Comparison of ENCODE assay signal across 25 cellular contexts in genomic region chr22:45203150-45203974, GRCh38.
"Had no signal": no experiment of that assay in that cellular context is flagged by ENCODE, and none has a peak within 500 bp of the region (broad histone marks: within the 10 kb centered on the region; RNA-seq: fewer than 3 reads in every experiment).

No MANE protein-coding gene starts in this region.

- H3K27ac Mint-ChIP-seq: activated T-cell treated with anti-CD3 and anti-CD28 coated beads, Interleukin-2, amount 50 U/mL, for 24 hours; activated T-helper 17 cell treated with anti-CD3 and anti-CD28 coated beads, Interleukin-2, amount 50 U/mL, for 72 hours; immature natural killer cell; mesothelial cell of epicardium; natural killer cell; WTC11 had no signal

- H3K9me3 Mint-ChIP-seq: activated T-cell treated with anti-CD3 and anti-CD28 coated beads, Interleukin-2, amount 50 U/mL, for 24 hours; activated T-helper 17 cell treated with anti-CD3 and anti-CD28 coated beads, Interleukin-2, amount 50 U/mL, for 72 hours; immature natural killer cell; mesothelial cell of epicardium; natural killer cell; WTC11 had no signal

- H3K27me3 Mint-ChIP-seq: activated T-cell treated with anti-CD3 and anti-CD28 coated beads, Interleukin-2, amount 50 U/mL, for 24 hours; activated T-helper 17 cell treated with anti-CD3 and anti-CD28 coated beads, Interleukin-2, amount 50 U/mL, for 72 hours had no signal

- ATAC-seq: activated T-helper 17 cell treated with anti-CD3 and anti-CD28 coated beads, Interleukin-2, amount 50 U/mL, for 72 hours; body of pancreas; left lung; natural killer cell; psoas muscle; WTC11 had no signal

- H3K9me3 ChIP-seq: body of pancreas, left lung, psoas muscle, right atrium auricular region, stomach, suprapubic skin, tibial nerve had no signal

- DNase-seq: activated CD8-positive, alpha-beta memory T cell treated with anti-CD3 and anti-CD28 coated beads for 24 hours; activated CD8-positive, alpha-beta memory T cell treated with anti-CD3 and anti-CD28 coated beads, Interleukin-2, amount 50 U/mL, for 4 hours; activated naive CD4-positive, alpha-beta T cell treated with Interleukin-2 at 50 U/mL for 16 hours; activated T-cell treated with anti-CD3 and anti-CD28 coated beads, Interleukin-2, amount 50 U/mL, for 24 hours; body of pancreas; effector CD4-positive, alpha-beta T cell; foreskin melanocyte; glutamatergic neuron; immature natural killer cell; natural killer cell; stimulated activated CD4-positive, alpha-beta T cell treated with anti-CD3 and anti-CD28 coated beads, Interleukin-12 subunit alpha, Interleukin-12 subunit beta, amount 100 ng/mL, for 4 hours; stimulated activated CD4-positive, alpha-beta T cell treated with anti-CD3 and anti-CD28 coated beads, Interleukin-4, amount 100 ng/mL, for 4 hours; stomach; T-helper 1 cell had no signal

- H3K4me1 Mint-ChIP-seq: activated T-helper 17 cell treated with anti-CD3 and anti-CD28 coated beads, Interleukin-2, amount 50 U/mL, for 72 hours had no signal

- H2AFZ ChIP-seq: hepatocyte had no signal

- H3K27me3 ChIP-seq: body of pancreas, cardiac muscle cell, hepatocyte, left lung, right atrium auricular region, stomach, suprapubic skin, tibial nerve had no signal

- H3K27ac ChIP-seq: body of pancreas, cardiac muscle cell, hepatocyte, left lung, psoas muscle, right atrium auricular region, suprapubic skin had no signal

- H3K36me3 Mint-ChIP-seq: natural killer cell had no signal

- H3K4me2 ChIP-seq: hepatocyte had no signal

- H3K36me3 ChIP-seq: cardiac muscle cell had no signal

- H3K4me3 ChIP-seq: body of pancreas, cardiac muscle cell, hepatocyte, left lung, lung, psoas muscle, right atrium auricular region, stomach, suprapubic skin, tibial nerve had no signal

- H3K4me1 ChIP-seq: left lung, psoas muscle, right atrium auricular region had no signal

- H3K4me3 Mint-ChIP-seq: activated T-cell treated with anti-CD3 and anti-CD28 coated beads, Interleukin-2, amount 50 U/mL, for 24 hours; activated T-helper 17 cell treated with anti-CD3 and anti-CD28 coated beads, Interleukin-2, amount 50 U/mL, for 72 hours; immature natural killer cell; mesothelial cell of epicardium; natural killer cell; WTC11 had no signal
